20 cellular contexts compared by ENCODE assay signal in genomic region chr6:140001851-140002301, GRCh38.
DNase-seq lines count a peak whose midpoint lies in the region; ATAC-seq and TF ChIP-seq lines count a peak whose summit lies in the region.
"Had no signal": no experiment of that assay in that cellular context is flagged by ENCODE, and none has a peak within 500 bp of the region (broad histone marks: within the 10 kb centered on the region; RNA-seq: fewer than 3 reads in every experiment).

No MANE protein-coding gene starts in this region.

- no peak for ATAC-seq in naive thymus-derived CD4-positive, alpha-beta T cell
- no peak for ATAC-seq in stimulated activated effector memory CD8-positive, alpha-beta T cell treated with anti-CD3 and anti-CD28 coated beads, Interleukin-12 subunit alpha, Interleukin-12 subunit beta, amount 100 ng/mL, for 72 hours
- ATAC-seq: activated CD8-positive, alpha-beta memory T cell treated with anti-CD3 and anti-CD28 coated beads, Interleukin-2, amount 10 ng/mL, durations not matched to agents 7 days and 5 days; body of pancreas; right cardiac atrium; stimulated activated memory B cell treated with anti-CD40 and anti-IgM and Interleukin-4, amounts not matched to agents 10 μg/mL and 1 μg/mL and 100 μg/mL, for 72 hours had no signal

- POLR2A ChIA-PET in naive thymus-derived CD4-positive, alpha-beta T cell (lab: Charles Lee) = no interaction called here
- POLR2A ChIA-PET in Caco-2 (lab: Charles Lee) = no interaction called here

- no peak overlapping the region for H3K27ac Mint-ChIP-seq in naive thymus-derived CD4-positive, alpha-beta T cell
- no peak overlapping the region for H3K27ac Mint-ChIP-seq in stimulated activated effector memory CD8-positive, alpha-beta T cell treated with anti-CD3 and anti-CD28 coated beads, Interleukin-12 subunit alpha, Interleukin-12 subunit beta, amount 100 ng/mL, for 72 hours
- no peak overlapping the region for H3K27ac Mint-ChIP-seq in Caco-2 (ENCODE audit: unreplicated experiment)
- H3K27ac Mint-ChIP-seq: activated CD8-positive, alpha-beta memory T cell treated with anti-CD3 and anti-CD28 coated beads, Interleukin-2, amount 10 ng/mL, durations not matched to agents 7 days and 5 days; activated naive CD8-positive, alpha-beta T cell; CD4-positive, alpha-beta memory T cell; stimulated activated memory B cell treated with anti-CD40 and anti-IgM and Interleukin-4, amounts not matched to agents 10 μg/mL and 1 μg/mL and 100 μg/mL, for 72 hours had no signal

- H3K27me3 Mint-ChIP-seq in naive thymus-derived CD4-positive, alpha-beta T cell = peaks cover 0 to 17% (median 7%) of the 10 kb centered on the region in 5 donors
- no peaks in the 10 kb centered on the region for H3K27me3 Mint-ChIP-seq in Caco-2 (ENCODE audit: insufficient read depth, unreplicated experiment)
- H3K27me3 Mint-ChIP-seq: activated CD8-positive, alpha-beta memory T cell treated with anti-CD3 and anti-CD28 coated beads, Interleukin-2, amount 10 ng/mL, durations not matched to agents 7 days and 5 days had no signal

- H4K91ac ChIP-seq in mesenchymal stem cell (ENCODE audit: low read length) = no peak overlapping the region

- no peaks in the 10 kb centered on the region for H3K36me3 Mint-ChIP-seq in naive thymus-derived CD4-positive, alpha-beta T cell
- H3K36me3 Mint-ChIP-seq in stimulated activated effector memory CD8-positive, alpha-beta T cell treated with anti-CD3 and anti-CD28 coated beads, Interleukin-12 subunit alpha, Interleukin-12 subunit beta, amount 100 ng/mL, for 72 hours = no peaks in the 10 kb centered on the region
- no peaks in the 10 kb centered on the region for H3K36me3 Mint-ChIP-seq in Caco-2 (ENCODE audit: insufficient read depth, unreplicated experiment)
- H3K36me3 Mint-ChIP-seq: activated CD8-positive, alpha-beta memory T cell treated with anti-CD3 and anti-CD28 coated beads, Interleukin-2, amount 10 ng/mL, durations not matched to agents 7 days and 5 days; activated naive CD8-positive, alpha-beta T cell; CD4-positive, alpha-beta memory T cell; stimulated activated memory B cell treated with anti-CD40 and anti-IgM and Interleukin-4, amounts not matched to agents 10 μg/mL and 1 μg/mL and 100 μg/mL, for 72 hours had no signal

- WGBS in mesenchymal stem cell = 80% methylated on average over 1 of the region's 4 CpGs

- H3K27me3 ChIP-seq in mesenchymal stem cell (ENCODE audit: control insufficient read depth in 1 of 2, insufficient read depth in 1 of 2, low read length in 2 of 2) (no peaks in the 10 kb centered on the region), Caco-2 (replicated peaks; ENCODE audit: control insufficient read depth, insufficient read depth, low read length) (no peaks in the 10 kb centered on the region)
- H3K27me3 ChIP-seq in naive thymus-derived CD4-positive, alpha-beta T cell (ENCODE audit: control insufficient read depth in 2 of 2, insufficient read depth in 2 of 2, low read length in 2 of 2) = no peaks in the 10 kb centered on the region
- H3K27me3 ChIP-seq: body of pancreas, ovary had no signal

- no TSS peak for BruUV-seq in Caco-2 (replicated peaks; lab: Mats Ljungman, UMichigan)

- H2AK5ac ChIP-seq in mesenchymal stem cell (ENCODE audit: low read length, severe bottlenecking) = no peak overlapping the region

- H2BK120ac ChIP-seq in mesenchymal stem cell (ENCODE audit: low read depth, low read length) = no peak overlapping the region

- H3K4me1 ChIP-seq in mesenchymal stem cell (ENCODE audit: control insufficient read depth, insufficient read depth, low read depth, low read length) = no peaks in the 10 kb centered on the region
- H3K4me1 ChIP-seq in naive thymus-derived CD4-positive, alpha-beta T cell (ENCODE audit: control insufficient read depth in 2 of 2, insufficient read depth in 2 of 2, low read length in 2 of 2) = no peaks in the 10 kb centered on the region
- no peaks in the 10 kb centered on the region for H3K4me1 ChIP-seq in Caco-2
- H3K4me1 ChIP-seq: body of pancreas had no signal

- H3K4ac ChIP-seq in mesenchymal stem cell (ENCODE audit: low read depth in 1 of 2, low read length in 2 of 2) = no peak overlapping the region

- H3K27ac ChIP-seq in mesenchymal stem cell (ENCODE audit: low read length, poor library complexity, severe bottlenecking) = no peak overlapping the region
- H3K27ac ChIP-seq in naive thymus-derived CD4-positive, alpha-beta T cell (ENCODE audit: low read depth, low read length) = no peak overlapping the region
- H3K27ac ChIP-seq: body of pancreas, coronary artery, ovary had no signal

- no peak overlapping the region for H3K14ac ChIP-seq in mesenchymal stem cell (ENCODE audit: low read length in 2 of 2)

- no peak overlapping the region for H3K4me2 ChIP-seq in mesenchymal stem cell (ENCODE audit: low read length, poor library complexity, severe bottlenecking)

- no peak for TF ChIP-seq CTCF in AG09319 (IDR thresholded peaks at IDR 0.05; ENCODE audit: low read depth, low read length)
- TF ChIP-seq CTCF in cardiac fibroblast (IDR thresholded peaks at IDR 0.05; ENCODE audit: low read depth, low read length) = no peak
- TF ChIP-seq CTCF in Caco-2 (IDR thresholded peaks at IDR 0.05; ENCODE audit: insufficient read depth in 1 of 2, low read depth in 1 of 2, low read length in 1 of 2, severe bottlenecking in 1 of 2, unreplicated experiment in 1 of 2) = no peak

- intact Hi-C loops in naive thymus-derived CD4-positive, alpha-beta T cell (cut with micrococcal nuclease) = no loop called here
- intact Hi-C loops in Caco-2 (cut with micrococcal nuclease; ENCODE audit: unreplicated experiment) = no loop called here

- peak overlapping the region; percentile 66 for H3K9ac ChIP-seq in mesenchymal stem cell (ENCODE audit: low read length)

- no peak overlapping the region for H3K18ac ChIP-seq in mesenchymal stem cell (ENCODE audit: low read depth in 1 of 2, low read length in 2 of 2)

- H3K4me3 ChIP-seq in cardiac fibroblast (replicated peaks in 1 of 2; ENCODE audit: low read depth in 2 of 2, low read length in 2 of 2) (no peak overlapping the region), mesenchymal stem cell (ENCODE audit: insufficient read depth in 1 of 2, low read depth in 1 of 2, low read length in 2 of 2) (no peak overlapping the region), Caco-2 (ENCODE audit: low read depth, low read length) (no peak overlapping the region)
- H3K4me3 ChIP-seq in naive thymus-derived CD4-positive, alpha-beta T cell (ENCODE audit: low read length) = no peak overlapping the region
- H3K4me3 ChIP-seq: body of pancreas, coronary artery, ovary had no signal

- H3K4me3 Mint-ChIP-seq in naive thymus-derived CD4-positive, alpha-beta T cell = no peak overlapping the region
- no peak overlapping the region for H3K4me3 Mint-ChIP-seq in stimulated activated effector memory CD8-positive, alpha-beta T cell treated with anti-CD3 and anti-CD28 coated beads, Interleukin-12 subunit alpha, Interleukin-12 subunit beta, amount 100 ng/mL, for 72 hours
- no peak overlapping the region for H3K4me3 Mint-ChIP-seq in Caco-2 (ENCODE audit: unreplicated experiment)
- H3K4me3 Mint-ChIP-seq: activated CD8-positive, alpha-beta memory T cell treated with anti-CD3 and anti-CD28 coated beads, Interleukin-2, amount 10 ng/mL, durations not matched to agents 7 days and 5 days; activated naive CD8-positive, alpha-beta T cell; CD4-positive, alpha-beta memory T cell; stimulated activated memory B cell treated with anti-CD40 and anti-IgM and Interleukin-4, amounts not matched to agents 10 μg/mL and 1 μg/mL and 100 μg/mL, for 72 hours had no signal

- no peak overlapping the region for H2BK5ac ChIP-seq in mesenchymal stem cell (ENCODE audit: low read depth, low read length, poor library complexity, severe bottlenecking)

- no peak overlapping the region for H2AFZ ChIP-seq in mesenchymal stem cell (ENCODE audit: low read depth, low read length)

- H3K9me3 ChIP-seq in mesenchymal stem cell (ENCODE audit: control insufficient read depth, low read length) (no peaks in the 10 kb centered on the region), Caco-2 (no peaks in the 10 kb centered on the region)
- H3K9me3 ChIP-seq in naive thymus-derived CD4-positive, alpha-beta T cell (ENCODE audit: control insufficient read depth in 2 of 3, low read length in 3 of 3) = no peaks in the 10 kb centered on the region
- H3K9me3 ChIP-seq: body of pancreas, ovary had no signal

- H3K36me3 ChIP-seq in mesenchymal stem cell (ENCODE audit: control insufficient read depth in 1 of 2, insufficient read depth in 2 of 2, low read depth in 1 of 2, low read length in 2 of 2) = no peaks in the 10 kb centered on the region
- no peaks in the 10 kb centered on the region for H3K36me3 ChIP-seq in naive thymus-derived CD4-positive, alpha-beta T cell (ENCODE audit: control insufficient read depth in 2 of 3, insufficient read depth in 3 of 3, low read length in 3 of 3)
- no peaks in the 10 kb centered on the region for H3K36me3 ChIP-seq in Caco-2 (ENCODE audit: control insufficient read depth, insufficient read depth, low read length)
- H3K36me3 ChIP-seq: ovary had no signal

- H3K4me1 Mint-ChIP-seq in naive thymus-derived CD4-positive, alpha-beta T cell = no peaks in the 10 kb centered on the region
- no peaks in the 10 kb centered on the region for H3K4me1 Mint-ChIP-seq in stimulated activated effector memory CD8-positive, alpha-beta T cell treated with anti-CD3 and anti-CD28 coated beads, Interleukin-12 subunit alpha, Interleukin-12 subunit beta, amount 100 ng/mL, for 72 hours
- no peaks in the 10 kb centered on the region for H3K4me1 Mint-ChIP-seq in Caco-2 (ENCODE audit: low read depth, unreplicated experiment)
- H3K4me1 Mint-ChIP-seq: activated CD8-positive, alpha-beta memory T cell treated with anti-CD3 and anti-CD28 coated beads, Interleukin-2, amount 10 ng/mL, durations not matched to agents 7 days and 5 days; CD4-positive, alpha-beta memory T cell; stimulated activated memory B cell treated with anti-CD40 and anti-IgM and Interleukin-4, amounts not matched to agents 10 μg/mL and 1 μg/mL and 100 μg/mL, for 72 hours had no signal

- H3K23ac ChIP-seq in mesenchymal stem cell (ENCODE audit: low read length in 2 of 2) = no peak overlapping the region

- peaks cover 0 to 3% (median 0%) of the 10 kb centered on the region in 11 donors for H3K9me3 Mint-ChIP-seq in naive thymus-derived CD4-positive, alpha-beta T cell
- no peaks in the 10 kb centered on the region for H3K9me3 Mint-ChIP-seq in stimulated activated effector memory CD8-positive, alpha-beta T cell treated with anti-CD3 and anti-CD28 coated beads, Interleukin-12 subunit alpha, Interleukin-12 subunit beta, amount 100 ng/mL, for 72 hours
- H3K9me3 Mint-ChIP-seq in Caco-2 (ENCODE audit: unreplicated experiment) = no peaks in the 10 kb centered on the region
- H3K9me3 Mint-ChIP-seq: stimulated activated memory B cell treated with anti-CD40 and anti-IgM and Interleukin-4, amounts not matched to agents 10 μg/mL and 1 μg/mL and 100 μg/mL, for 72 hours had no signal

- H2BK12ac ChIP-seq in mesenchymal stem cell (ENCODE audit: low read length in 2 of 2) = no peak overlapping the region

- H2BK15ac ChIP-seq in mesenchymal stem cell (ENCODE audit: low read depth, poor library complexity, severe bottlenecking) = no peak overlapping the region

- no peaks in the 10 kb centered on the region for H3K79me1 ChIP-seq in mesenchymal stem cell (replicated peaks; ENCODE audit: low read length, poor library complexity, severe bottlenecking)

- CTCF ChIA-PET in naive thymus-derived CD4-positive, alpha-beta T cell (lab: Charles Lee) = no interaction called here
- CTCF ChIA-PET in Caco-2 (lab: Charles Lee) = no interaction called here

- H4K8ac ChIP-seq in mesenchymal stem cell (ENCODE audit: low read length) = no peak overlapping the region

- DNase-seq in AG09319 (ENCODE audit: extremely low read depth, low read depth) (peak; percentile 23), HS-27A (ENCODE audit: low read depth) (peak; percentile 73), cardiac fibroblast (ENCODE audit: low read depth in 2 of 2) (peak; percentile 35 to 39), mesenchymal stem cell (no peak), NCI-H524 treated with DMSO at 0.1 percent for 48 hours (lab: John Stamatoyannopoulos, UW) (no peak), Caco-2 (no peak)
- DNase-seq in naive thymus-derived CD4-positive, alpha-beta T cell = no peak
- no peak for DNase-seq in stimulated activated effector memory CD8-positive, alpha-beta T cell treated with anti-CD3 and anti-CD28 coated beads, Interleukin-12 subunit alpha, Interleukin-12 subunit beta, amount 100 ng/mL, for 72 hours (ENCODE audit: low spot score in 2 of 2)
- DNase-seq: activated CD4-positive, alpha-beta T cell treated with anti-CD3 and anti-CD28 coated beads for 48 hours; activated CD8-positive, alpha-beta memory T cell treated with anti-CD3 and anti-CD28 coated beads, Interleukin-2, amount 10 ng/mL, durations not matched to agents 7 days and 5 days; body of pancreas; CD4-positive, alpha-beta memory T cell; NCI-H1092; NCI-H2029 treated with DMSO at 0.1 percent for 48 hours; NCI-H510A; ovary; right cardiac atrium had no signal

Comparison
In these comparisons a context has a peak if more than half of its experiments do, and no peak if none do; other contexts are left out.
1. DNase-seq: peak in AG09319 (single experiment), HS-27A (single experiment) and cardiac fibroblast (2 of 2); none in mesenchymal stem cell (single experiment), NCI-H524 treated with DMSO at 0.1 percent for 48 hours (single experiment), naive thymus-derived CD4-positive, alpha-beta T cell (0 of 9), stimulated activated effector memory CD8-positive, alpha-beta T cell treated with anti-CD3 and anti-CD28 coated beads, Interleukin-12 subunit alpha, Interleukin-12 subunit beta, amount 100 ng/mL, for 72 hours (0 of 2) and Caco-2 (0 of 2).